In genomic region chr1:153509729-153510354, GRCh38 we compare ENCODE assay signal across 8 cellular contexts. TPM values are rescaled to one million over a fixed set of nuclear protein-coding genes. Genes with fewer than 3 reads are reported as not detected.
DNase-seq lines count a peak whose midpoint lies in the region; ATAC-seq and TF ChIP-seq lines count a peak whose summit lies in the region.

No MANE protein-coding gene starts in this region.

- DNase-seq in DMS 273 (lab: John Stamatoyannopoulos, UW; ENCODE audit: unreplicated experiment) = peak; percentile 69
- no peak for DNase-seq in DMS 273 treated with DMSO at 0.1 percent for 48 hours (lab: John Stamatoyannopoulos, UW)
- peak; percentile 62 for DNase-seq in NCI-H1694 treated with DMSO at 0.1 percent for 48 hours (lab: John Stamatoyannopoulos, UW)
- peak; percentile 43 for DNase-seq in activated CD4-positive, alpha-beta T cell treated with anti-CD3 and anti-CD28 coated beads for 1 hour
- peak; percentile 9 to 62 for DNase-seq in dermis microvascular lymphatic vessel endothelial cell (ENCODE audit: low read depth in 2 of 2)
- peak; percentile 32 for DNase-seq in omental fat pad (ENCODE audit: low spot score)
- DNase-seq in NCI-H2029 treated with DMSO at 0.1 percent for 48 hours (lab: John Stamatoyannopoulos, UW) = no peak

- no peak for TF ChIP-seq CTCF in omental fat pad (IDR thresholded peaks at IDR 0.05)

- no peak for ATAC-seq in omental fat pad (ENCODE audit: low FRiP score)
- ATAC-seq in HG03432 (IDR thresholded peaks at IDR 0.05; ENCODE audit: unreplicated experiment) = no peak

RNA-seq across cellular contexts. Expression of gene S100A6, which starts 25.9 kb away (rescaled TPM):
- 377 and 1,309 TPM in 2 replicates for total RNA-seq in dermis microvascular lymphatic vessel endothelial cell
- total RNA-seq in omental fat pad = 100 to 1,000 TPM; 315 to 566 (median 427) TPM

RNA-seq across cellular contexts. Expression of gene S100A5, which starts 30.9 kb away (rescaled TPM):
- total RNA-seq in dermis microvascular lymphatic vessel endothelial cell (not detected in 2 replicates), omental fat pad (not detected)

RNA-seq across cellular contexts. Expression of gene S100A4, which starts 35.8 kb away (rescaled TPM):
- total RNA-seq in dermis microvascular lymphatic vessel endothelial cell (2.0 and 35.9 TPM in 2 replicates), omental fat pad (100 to 1,000 TPM; 323 to 723 (median 337) TPM)

RNA-seq across cellular contexts. Expression of gene S100A3, which starts 39.2 kb away (rescaled TPM):
- total RNA-seq in dermis microvascular lymphatic vessel endothelial cell = 0.38 and 2.3 TPM in 2 replicates
- total RNA-seq in omental fat pad = 1 to 10 TPM in 3 of 4 donors, not detected in 1; 1.7 to 3.2 (median 2.7) TPM

RNA-seq across cellular contexts. Expression of gene S100A7, which starts 49.4 kb away (rescaled TPM):
- not detected in 2 replicates for total RNA-seq in dermis microvascular lymphatic vessel endothelial cell
- not detected for total RNA-seq in omental fat pad

Comparison
In these comparisons a context has a peak if more than half of its experiments do, and no peak if none do; other contexts are left out.
1. DNase-seq: peak in DMS 273 (single experiment), NCI-H1694 treated with DMSO at 0.1 percent for 48 hours (single experiment), activated CD4-positive, alpha-beta T cell treated with anti-CD3 and anti-CD28 coated beads for 1 hour (single experiment), dermis microvascular lymphatic vessel endothelial cell (2 of 2) and omental fat pad (single experiment); none in DMS 273 treated with DMSO at 0.1 percent for 48 hours (single experiment) and NCI-H2029 treated with DMSO at 0.1 percent for 48 hours (single experiment).